23 cellular contexts compared by ENCODE assay signal in genomic region chr18:45109271-45109670, GRCh38.
"Had no signal": no experiment of that assay in that cellular context is flagged by ENCODE, and none has a peak within 500 bp of the region (broad histone marks: within the 10 kb centered on the region; RNA-seq: fewer than 3 reads in every experiment).

No MANE protein-coding gene starts in this region.

- H3K4me3 Mint-ChIP-seq: IgD-negative memory B cell, T-cell had no signal

- ATAC-seq: K562, Panc1, T-cell had no signal

- H3K9ac ChIP-seq: KMS-11, SK-N-SH had no signal

- H3K9me3 ChIP-seq: SK-N-SH had no signal

- H3K9me3 Mint-ChIP-seq: IgD-negative memory B cell, T-cell had no signal

- H3K36me3 Mint-ChIP-seq: IgD-negative memory B cell, T-cell had no signal

- H3K9me2 ChIP-seq: SK-N-SH had no signal

- H3K27ac Mint-ChIP-seq: IgD-negative memory B cell, T-cell had no signal

- H3K27ac ChIP-seq: HL-60, KMS-11, RWPE1 had no signal

- H3K4me2 ChIP-seq: KMS-11, SK-N-SH had no signal

- H3K4me3 ChIP-seq: K562 had no signal

- DNase-seq: Kasumi-1, MV-4-11, NCI-H1048, NCI-H1105, NCI-H1417, NCI-H1436 treated with DMSO at 0.1 percent for 48 hours, NCI-H1694, NCI-H187 treated with DMSO at 0.1 percent for 48 hours, NCI-H2029 treated with DMSO at 0.1 percent for 48 hours, NCI-H2227 treated with DMSO at 0.1 percent for 48 hours, NCI-H524, NCI-H526 treated with DMSO at 0.1 percent for 48 hours, NCI-H748 treated with DMSO at 0.1 percent for 48 hours, SHP77, SK-N-SH, SW 1271, T-cell had no signal
